In the genomic region with DNA sequence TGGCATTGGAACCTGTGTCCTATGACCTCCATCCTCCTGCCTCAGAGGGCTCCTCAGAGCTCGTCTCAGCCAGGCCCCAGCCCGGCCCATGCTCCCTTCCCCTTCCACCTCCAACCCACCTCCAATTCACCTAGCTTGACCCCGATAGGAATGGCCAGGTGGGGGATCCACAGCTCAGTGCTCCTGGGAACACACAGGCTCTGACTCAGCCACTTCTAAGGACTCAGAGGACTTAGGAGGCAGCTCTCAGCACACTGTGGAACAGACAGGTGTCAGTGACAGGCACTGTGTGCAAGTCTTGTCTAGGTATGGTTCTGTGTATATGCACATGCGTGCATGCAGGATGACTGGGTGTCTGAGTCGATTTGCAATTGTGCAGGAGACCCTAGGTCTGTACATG, we compare ENCODE assay signal across 21 cellular contexts.
"Had no signal": no experiment of that assay in that cellular context is flagged by ENCODE, and none has a peak within 500 bp of the region (broad histone marks: within the 10 kb centered on the region; RNA-seq: fewer than 3 reads in every experiment).

No MANE protein-coding gene starts in this region.

- H3K4me3 ChIP-seq: dorsolateral prefrontal cortex, esophagus squamous epithelium, lung, mucosa of descending colon, right lobe of liver, thoracic aorta, transverse colon had no signal

- H3K4me1 ChIP-seq: parathyroid adenoma, right lobe of liver, transverse colon had no signal

- H3K27ac ChIP-seq: dorsolateral prefrontal cortex, esophagus squamous epithelium, neutrophil, parathyroid adenoma, right lobe of liver, thoracic aorta, transverse colon had no signal

- H3K9me3 ChIP-seq: esophagus squamous epithelium, mucosa of descending colon, neutrophil, right lobe of liver, thoracic aorta, transverse colon had no signal

- DNase-seq: dorsolateral prefrontal cortex; effector CD4-positive, alpha-beta T cell; esophagus squamous epithelium; hypothalamus; immature natural killer cell; islet precursor cell; mucosa of descending colon; naive B cell; right lobe of liver; small intestine; stimulated activated CD4-positive, alpha-beta T cell treated with anti-CD3 and anti-CD28 coated beads, Interleukin-15, amount 100 ng/mL, for 24 hours; stimulated activated CD4-positive, alpha-beta T cell treated with anti-CD3 and anti-CD28 coated beads, Interleukin-2, amount 100 ng/mL, for 48 hours; stimulated activated naive B cell treated with anti-CD40 and anti-IgM and Interleukin-4, amounts not matched to agents 10 μg/mL and 1 μg/mL and 100 μg/mL, for 72 hours; transverse colon had no signal

- FAIRE-seq: colon, frontal cortex, small intestine had no signal

- H3K36me3 ChIP-seq: esophagus squamous epithelium, neutrophil, right lobe of liver, thoracic aorta, transverse colon had no signal

- H3K27me3 ChIP-seq: esophagus squamous epithelium, neutrophil, right lobe of liver, transverse colon had no signal

- H3K9ac ChIP-seq: parathyroid adenoma had no signal

- ATAC-seq: left lobe of liver; mucosa of descending colon; right lobe of liver; stimulated activated naive B cell treated with anti-CD40 and anti-IgM and Interleukin-4, amounts not matched to agents 10 μg/mL and 1 μg/mL and 100 μg/mL, for 72 hours had no signal
